18 cellular contexts compared by ENCODE assay signal in genomic region chr4:18405054-18405453, GRCh38.
DNase-seq lines count a peak whose midpoint lies in the region; ATAC-seq and TF ChIP-seq lines count a peak whose summit lies in the region.
"Had no signal": no experiment of that assay in that cellular context is flagged by ENCODE, and none has a peak within 500 bp of the region (broad histone marks: within the 10 kb centered on the region; RNA-seq: fewer than 3 reads in every experiment).

No MANE protein-coding gene starts in this region.

- H3K9me3 ChIP-seq in neural cell (ENCODE audit: low read length) = no peaks in the 10 kb centered on the region
- H3K9me3 ChIP-seq: A549 had no signal

- no peaks in the 10 kb centered on the region for H3K27me3 ChIP-seq in neural cell (ENCODE audit: insufficient read depth, low read depth, low read length)

- peak; percentile 92 for TF ChIP-seq EP300 in neural cell (conservative IDR thresholded peaks at IDR 0.05; ENCODE audit: poor library complexity, severe bottlenecking)

- DNase-seq in NCI-H510A treated with DMSO at 0.1 percent for 48 hours (lab: John Stamatoyannopoulos, UW) = no peak
- no peak for DNase-seq in stimulated activated CD4-positive, alpha-beta T cell treated with anti-CD3 and anti-CD28 coated beads, Interleukin-4, amount 100 ng/mL, for 24 hours
- DNase-seq in GOT3 (lab: John Stamatoyannopoulos, UW) = no peak
- DNase-seq: AML-193; C1 segment of cervical spinal cord; Calu3; CD4-positive, alpha-beta T cell; DMS 273 treated with DMSO at 0.1 percent for 48 hours; DMS79; GM23248; H7; KG1 had no signal

- no peaks in the 10 kb centered on the region for H3K36me3 ChIP-seq in neural cell (ENCODE audit: insufficient read depth, low read length)

- H4K20me1 ChIP-seq in neural cell (ENCODE audit: insufficient read depth) = no peaks in the 10 kb centered on the region

- no peaks in the 10 kb centered on the region for H3K9me2 ChIP-seq in neural cell (ENCODE audit: insufficient read depth, low read length)

- H3K4me3 ChIP-seq in neural cell (ENCODE audit: low read length) = no peak overlapping the region
- H3K4me3 ChIP-seq: A549, GM12878, GM23248 had no signal

- no peak overlapping the region for H2AFZ ChIP-seq in neural cell (ENCODE audit: low read depth, low read length)
- H2AFZ ChIP-seq: GM23248 had no signal

- H3K9ac ChIP-seq in neural cell (ENCODE audit: low read length) = no peak overlapping the region
- H3K9ac ChIP-seq: GM23248 had no signal

- no peak for TF ChIP-seq CTCF in neural cell (IDR thresholded peaks at IDR 0.05; ENCODE audit: poor library complexity, severe bottlenecking)

- TF ChIP-seq RAD21 in neural cell (conservative IDR thresholded peaks at IDR 0.05) = no peak

- H3K27ac ChIP-seq in neural cell (ENCODE audit: low read length) = peak overlapping the region; percentile 52
- H3K27ac ChIP-seq: A549, GM23248 had no signal

- H3K4me2 ChIP-seq in neural cell (ENCODE audit: low read length) = no peak overlapping the region
- H3K4me2 ChIP-seq: A549 had no signal

- ATAC-seq in GM18511 (IDR thresholded peaks at IDR 0.05; ENCODE audit: unreplicated experiment) (peak; percentile 16), GM21423 (IDR thresholded peaks at IDR 0.05; ENCODE audit: unreplicated experiment) (peak; percentile 12), HG03139 (IDR thresholded peaks at IDR 0.05; ENCODE audit: unreplicated experiment) (peak; percentile 7)
- ATAC-seq: A549, GM12878 had no signal

- no peaks in the 10 kb centered on the region for H3K79me2 ChIP-seq in neural cell (replicated peaks; ENCODE audit: insufficient read depth, low read length)

- no peaks in the 10 kb centered on the region for H3F3A ChIP-seq in neural cell (ENCODE audit: insufficient read depth, low read length, poor library complexity, severe bottlenecking)

TF ChIP-seq in neural cell, 6 proteins besides CTCF, POLR2A, EP300 and RAD21:
- TF ChIP-seq SMC3 (conservative IDR thresholded peaks at IDR 0.05; ENCODE audit: poor library complexity) (no peak), POLR2AphosphoS5 (IDR thresholded peaks at IDR 0.05) (peak; percentile 82)
TF ChIP-seq in neural cell: peak in this region for 1.
